ENCODE assay signal across 9 cellular contexts in genomic region chr1:111476761-111477309, GRCh38. TPM values are rescaled to one million over a fixed set of nuclear protein-coding genes. Genes with fewer than 3 reads are reported as not detected.
DNase-seq lines count a peak whose midpoint lies in the region; ATAC-seq, FAIRE-seq and TF ChIP-seq lines count a peak whose summit lies in the region.
"Had no signal": no experiment of that assay in that cellular context is flagged by ENCODE, and none has a peak within 500 bp of the region (broad histone marks: within the 10 kb centered on the region; RNA-seq: fewer than 3 reads in every experiment).

No MANE protein-coding gene starts in this region.

- FAIRE-seq in kidney (lab: Jason Lieb, UNC), result no peak

- H3K27me3 Mint-ChIP-seq in osteocyte (ENCODE audit: unreplicated experiment), result no peaks in the 10 kb centered on the region

- no peak overlapping the region for H3K27ac Mint-ChIP-seq in osteocyte (ENCODE audit: unreplicated experiment)

- intact Hi-C loops in esophagus muscularis mucosa (cut with DNase I) (no loop called here), kidney (cut with DNase I) (no loop called here)

- peak; percentile 48 for DNase-seq in GM10248 (ENCODE audit: extremely low spot score)
- DNase-seq in NOMO-1 treated with dmso at 0.1 percent for 144 hours (lab: John Stamatoyannopoulos, UW; ENCODE audit: unreplicated experiment), result peak; percentile 20
- DNase-seq in esophagus muscularis mucosa (ENCODE audit: extremely low spot score), result peak; percentile 89
- DNase-seq in kidney, result no peak
- no peak for DNase-seq in Ammon's horn (ENCODE audit: low spot score)
- DNase-seq in SW480 (ENCODE audit: low spot score), result no peak
- DNase-seq in osteocyte (ENCODE audit: extremely low spot score, unreplicated experiment), result no peak

- TF ChIP-seq POLR2A in esophagus muscularis mucosa (IDR thresholded peaks at IDR 0.05; ENCODE audit: low read depth), result no peak

- peaks cover 9% of the 10 kb centered on the region for H3K36me3 Mint-ChIP-seq in osteocyte (ENCODE audit: unreplicated experiment)

- H3K4me3 Mint-ChIP-seq in osteocyte (ENCODE audit: unreplicated experiment), result no peak overlapping the region

- H3K27ac ChIP-seq in esophagus muscularis mucosa (replicated peaks in 1 of 4), result no peak overlapping the region
- H3K27ac ChIP-seq in kidney (ENCODE audit: low read depth in 2 of 2, low read length in 2 of 2), result no peak overlapping the region

- H3K9me3 ChIP-seq in esophagus muscularis mucosa, result no peaks in the 10 kb centered on the region
- H3K9me3 ChIP-seq in kidney (ENCODE audit: control insufficient read depth in 1 of 2, low read length in 2 of 2), result no peaks in the 10 kb centered on the region

- H3K36me3 ChIP-seq in esophagus muscularis mucosa (peaks cover 0 to 20% (median 11%) of the 10 kb centered on the region in 4 donors), kidney (ENCODE audit: control insufficient read depth in 1 of 2, insufficient read depth in 2 of 2, low read length in 2 of 2) (peaks cover 0 to 2% of the 10 kb centered on the region in 2 donors)

- ATAC-seq in GM21576 (IDR thresholded peaks at IDR 0.05; ENCODE audit: unreplicated experiment), result peak; percentile 70

- no peaks in the 10 kb centered on the region for H3K27me3 ChIP-seq in esophagus muscularis mucosa

- CTCF ChIA-PET in GM10248 (lab: Yijun Ruan, JAX), result interaction anchor here (1.1 to 9.7 kb wide), 8 partner anchors 9 to 293 kb away, joined by 3 to 75 read pairs (median 5); no protein-coding TSS in a partner anchor

- no peak overlapping the region for H3K9ac ChIP-seq in kidney (ENCODE audit: low read length in 2 of 2)

- no peak for TF ChIP-seq EP300 in esophagus muscularis mucosa (IDR thresholded peaks at IDR 0.05)

- POLR2A ChIA-PET in GM10248 (lab: Yijun Ruan, JAX), result interaction anchor here (0.9 kb wide), 1 partner anchor 12 kb away, joined by 3 read pairs; no protein-coding TSS in a partner anchor

- no peaks in the 10 kb centered on the region for H3K9me3 Mint-ChIP-seq in osteocyte (ENCODE audit: unreplicated experiment)

- 55% methylated on average over 2 of the region's 2 CpGs for WGBS in esophagus muscularis mucosa

- H3K4me1 Mint-ChIP-seq in osteocyte (ENCODE audit: unreplicated experiment), result peaks cover 10% of the 10 kb centered on the region

- TF ChIP-seq CTCF in GM10248 (IDR thresholded peaks at IDR 0.05; ENCODE audit: control extremely low read depth, extremely low read depth, low read depth, missing control alignments) (no peak), esophagus muscularis mucosa (IDR thresholded peaks at IDR 0.05) (no peak), kidney (IDR thresholded peaks at IDR 0.05; ENCODE audit: borderline replicate concordance, extremely low read depth, insufficient read depth) (no peak), osteocyte (IDR thresholded peaks at IDR 0.05) (no peak)

- peaks cover 12 to 35% (median 12%) of the 10 kb centered on the region in 4 donors for H3K4me1 ChIP-seq in esophagus muscularis mucosa
- no peaks in the 10 kb centered on the region for H3K4me1 ChIP-seq in kidney (ENCODE audit: control insufficient read depth in 1 of 2, insufficient read depth in 1 of 2, low read depth in 1 of 2, low read length in 2 of 2)

- H3K4me3 ChIP-seq in esophagus muscularis mucosa (no peak overlapping the region), kidney (ENCODE audit: low read length in 2 of 2) (no peak overlapping the region)

RNA-seq across cellular contexts. Expression of gene C1orf162, which starts 3.1 kb away (rescaled TPM):
- total RNA-seq in esophagus muscularis mucosa, result 10 to 100 TPM in 3 of 4 donors, 1 to 10 TPM in 1; 7.5 to 23.0 (median 12.2) TPM
- total RNA-seq in kidney, result 31.5 TPM
- polyA plus RNA-seq in kidney (ENCODE audit: insufficient read depth, low read depth, low replicate concordance), result 8.9 TPM
- 0.34 and 0.70 TPM in 2 replicates for total RNA-seq in osteocyte

RNA-seq across cellular contexts. Expression of gene ADORA3, which starts 26.6 kb away (rescaled TPM):
- total RNA-seq in esophagus muscularis mucosa (10 to 100 TPM in 1 of 4 donors, 1 to 10 TPM in 3; 4.9 to 13.3 (median 5.1) TPM), kidney (10.8 TPM), osteocyte (not detected in 2 replicates)
- polyA plus RNA-seq in kidney (ENCODE audit: insufficient read depth, low read depth, low replicate concordance), result 3.1 TPM
- total RNA-seq: renal cortical epithelial cell had no signal

RNA-seq across cellular contexts. Expression of gene TMIGD3, which starts 26.6 kb away (rescaled TPM):
- total RNA-seq in esophagus muscularis mucosa (1 to 10 TPM; 1.7 to 2.6 (median 2.3) TPM), kidney (3.0 TPM), osteocyte (not detected in 2 replicates)
- 0.43 TPM for polyA plus RNA-seq in kidney (ENCODE audit: insufficient read depth, low read depth, low replicate concordance)
- total RNA-seq: renal cortical epithelial cell had no signal

RNA-seq across cellular contexts. Expression of gene ATP5PB, which starts 27.6 kb away (rescaled TPM):
- 100 to 1,000 TPM; 177 to 203 (median 192) TPM for total RNA-seq in esophagus muscularis mucosa
- total RNA-seq in kidney, result 207 TPM
- 791 TPM for polyA plus RNA-seq in kidney (ENCODE audit: insufficient read depth, low read depth, low replicate concordance)
- 185 and 187 TPM in 2 replicates for total RNA-seq in osteocyte

RNA-seq across cellular contexts. Expression of gene WDR77, which starts 27.8 kb away (rescaled TPM):
- 10 to 100 TPM; 20.8 to 27.6 (median 25.7) TPM for total RNA-seq in esophagus muscularis mucosa
- total RNA-seq in kidney, result 26.5 TPM
- 28.2 TPM for polyA plus RNA-seq in kidney (ENCODE audit: insufficient read depth, low read depth, low replicate concordance)
- total RNA-seq in osteocyte, result 22.7 and 24.0 TPM in 2 replicates

Comparison
In these comparisons a context has a peak if more than half of its experiments do, and no peak if none do; other contexts are left out.
1. DNase-seq: peak in GM10248 (single experiment), NOMO-1 treated with dmso at 0.1 percent for 144 hours (single experiment) and esophagus muscularis mucosa (single experiment); none in kidney (single experiment), Ammon's horn (single experiment), SW480 (single experiment) and osteocyte (single experiment).